ENCODE assay signal across 8 cellular contexts in genomic region chr2:100416939-100417744, GRCh38. TPM values are rescaled to one million over a fixed set of nuclear protein-coding genes. Genes with fewer than 3 reads are reported as not detected.
A peak's percentile ranks its signal among the peaks of the same experiment; 100 is the strongest.
DNase-seq lines count a peak whose midpoint lies in the region; ATAC-seq and TF ChIP-seq lines count a peak whose summit lies in the region.

A gene with protein sequence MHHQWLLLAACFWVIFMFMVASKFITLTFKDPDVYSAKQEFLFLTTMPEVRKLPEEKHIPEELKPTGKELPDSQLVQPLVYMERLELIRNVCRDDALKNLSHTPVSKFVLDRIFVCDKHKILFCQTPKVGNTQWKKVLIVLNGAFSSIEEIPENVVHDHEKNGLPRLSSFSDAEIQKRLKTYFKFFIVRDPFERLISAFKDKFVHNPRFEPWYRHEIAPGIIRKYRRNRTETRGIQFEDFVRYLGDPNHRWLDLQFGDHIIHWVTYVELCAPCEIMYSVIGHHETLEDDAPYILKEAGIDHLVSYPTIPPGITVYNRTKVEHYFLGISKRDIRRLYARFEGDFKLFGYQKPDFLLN (minus strand): TSS chr2:100417668. CDS start chr2:100406675, 10,993 bp downstream.

- intact Hi-C loops in mucosa of descending colon (cut with DNase I, micrococcal nuclease), result no loop called here

- no peaks in the 10 kb centered on the region for H3K9me3 ChIP-seq in mucosa of descending colon

- no peaks in the 10 kb centered on the region for H3K4me1 ChIP-seq in mucosa of descending colon (ENCODE audit: low read depth)

- peak; percentile 95 for ATAC-seq in GM18867 (IDR thresholded peaks at IDR 0.05; ENCODE audit: unreplicated experiment)
- ATAC-seq in HG03108 (IDR thresholded peaks at IDR 0.05; ENCODE audit: unreplicated experiment), result peak; percentile 91
- peak; percentile 83 for ATAC-seq in mucosa of descending colon

- POLR2A ChIA-PET in AG04449 (lab: Yijun Ruan, JAX), result no interaction called here

- H3K4me3 ChIP-seq in AG04449 (ENCODE audit: low read depth, low read length) (peak within 1 kb of the TSS; percentile 77), mucosa of descending colon (peak within 1 kb of the TSS; percentile 21)

- DNase-seq in AG04449 (ENCODE audit: low read depth, low spot score) (no peak), NCI-H748 (lab: John Stamatoyannopoulos, UW; ENCODE audit: unreplicated experiment) (peak; percentile 71), epidermal melanocyte (ENCODE audit: insufficient read length, low spot score) (peak; percentile 75), mucosa of descending colon (peak in 2 of 3 donors; percentile 14 to 50)
- peak; percentile 81 for DNase-seq in activated CD8-positive, alpha-beta memory T cell treated with anti-CD3 and anti-CD28 coated beads, Interleukin-2, amount 50 U/mL, for 48 hours
- peak; percentile 17 to 35 for DNase-seq in stimulated activated CD8-positive, alpha-beta memory T cell treated with anti-CD3 and anti-CD28 coated beads, Interleukin-4, amount 100 ng/mL, for 4 hours (ENCODE audit: low read depth in 2 of 2, low spot score in 1 of 2)

- TF ChIP-seq CTCF in AG04449 (IDR thresholded peaks at IDR 0.05; ENCODE audit: insufficient read depth, low read length, missing control alignments) (no peak), mucosa of descending colon (IDR thresholded peaks at IDR 0.05) (no peak)

- CTCF ChIA-PET in AG04449 (lab: Yijun Ruan, JAX), result interaction anchor here (0.6 to 2.3 kb wide), 4 partner anchors 10 to 157 kb away, joined by 3 to 9 read pairs (median 6); no protein-coding TSS in a partner anchor

- H3K36me3 ChIP-seq in mucosa of descending colon (ENCODE audit: low read depth), result no peaks in the 10 kb centered on the region

RNA-seq across cellular contexts. Expression of the gene that starts here (rescaled TPM):
- 1 to 10 TPM in 1 of 3 donors, under 1 TPM in 2; 0.78 to 9.8 (median 0.87) TPM for total RNA-seq in mucosa of descending colon
